ENCODE assay signal across 1 cellular context in the genomic region with DNA sequence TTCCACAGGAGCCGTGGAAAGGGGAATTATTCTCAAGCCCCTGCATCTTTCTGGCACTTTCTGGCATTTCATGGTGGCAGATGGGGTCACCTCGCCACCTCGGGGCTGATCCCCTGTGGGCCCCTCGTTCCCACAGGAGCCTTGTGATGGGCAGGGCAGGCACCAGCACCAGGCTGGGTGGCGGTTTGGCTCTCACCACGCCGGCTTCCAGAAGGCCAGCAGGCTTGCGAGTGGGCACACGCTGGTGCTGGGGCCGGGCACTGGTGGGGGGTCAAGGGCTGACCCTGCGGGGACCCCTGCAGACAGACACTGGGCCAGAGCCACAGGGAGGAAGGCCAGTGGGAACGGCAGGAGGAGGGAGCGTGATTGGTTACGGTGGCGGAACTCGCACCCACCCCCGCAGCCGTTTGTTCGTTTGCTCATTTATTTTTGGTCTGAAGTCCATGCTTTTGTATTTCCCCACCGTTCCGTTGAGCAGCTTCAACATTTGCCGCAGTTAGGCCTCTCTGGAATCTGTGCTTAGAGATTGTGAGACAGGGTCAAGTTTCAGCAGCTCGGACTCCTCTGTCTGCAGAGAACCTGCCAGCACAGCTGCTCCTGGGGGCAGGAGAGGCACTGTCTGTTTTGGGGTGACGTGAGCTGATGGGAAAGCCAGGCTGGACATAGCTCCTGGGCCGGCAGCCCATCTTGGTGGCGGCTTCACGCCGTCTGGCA.
TF ChIP-seq lines count a peak whose summit lies in the region.

No MANE protein-coding gene starts in this region.

TF ChIP-seq in WTC11, 78 proteins besides CTCF, POLR2A, EP300 and RAD21:
- no peak for TF ChIP-seq ARID4B (CRISPR knock-in tag; IDR thresholded peaks at IDR 0.05; ENCODE audit: borderline replicate concordance)
- TF ChIP-seq FOXP1 (CRISPR knock-in tag; IDR thresholded peaks at IDR 0.05; ENCODE audit: borderline replicate concordance) = no peak
- TF ChIP-seq ZSCAN18 (CRISPR knock-in tag; IDR thresholded peaks at IDR 0.05) = no peak
- TF ChIP-seq GABPB1 (CRISPR knock-in tag; IDR thresholded peaks at IDR 0.05) = 0 out of 2 replicates have a peak, but pooled peaks have one; percentile 28
